In genomic region chr6:133609404-133610270, GRCh38 we compare ENCODE assay signal across 15 cellular contexts.
DNase-seq lines count a peak whose midpoint lies in the region; ATAC-seq, FAIRE-seq and TF ChIP-seq lines count a peak whose summit lies in the region.
"Had no signal": no experiment of that assay in that cellular context is flagged by ENCODE, and none has a peak within 500 bp of the region (broad histone marks: within the 10 kb centered on the region; RNA-seq: fewer than 3 reads in every experiment).

No MANE protein-coding gene starts in this region.

- H3K9me3 ChIP-seq in pancreas, result no peaks in the 10 kb centered on the region
- H3K9me3 ChIP-seq: testis had no signal

- no peak for FAIRE-seq in pancreas (lab: Jason Lieb, UNC)
- FAIRE-seq: GM18507 had no signal

- H3K27ac ChIP-seq in brain microvascular endothelial cell (peak overlapping the region; percentile 97), pancreas (no peak overlapping the region)
- H3K27ac ChIP-seq: testis had no signal

- DNase-seq in BJ (ENCODE audit: low read depth) (peak; percentile 80), LoVo (ENCODE audit: low spot score) (peak; percentile 22), brain microvascular endothelial cell (peak; percentile 100), kidney epithelial cell (ENCODE audit: low read depth) (peak; percentile 99), pancreas (no peak)
- DNase-seq in stimulated activated naive CD4-positive, alpha-beta T cell treated with Interleukin-2 at 50 U/mL for 16 hours (lab: John Stamatoyannopoulos, UW), result no peak
- DNase-seq: activated CD4-positive, alpha-beta T cell treated with anti-CD3 and anti-CD28 coated beads, Interleukin-2, amount 50 U/mL, for 48 hours; activated naive CD8-positive, alpha-beta T cell treated with anti-CD3 and anti-CD28 coated beads, Interleukin-2, amount 10 ng/mL, durations not matched to agents 7 days and 5 days; glutamatergic neuron; NCI-H2029 treated with DMSO at 0.1 percent for 48 hours; stimulated activated CD4-positive, alpha-beta T cell treated with anti-CD3 and anti-CD28 coated beads, Interleukin-2, amount 100 ng/mL, for 48 hours; testis had no signal

- CTCF ChIA-PET in BJ (lab: Yijun Ruan, JAX), result interaction anchor here (0.7 kb wide), 1 partner anchor 67 kb away, joined by 3 read pairs; no protein-coding TSS in a partner anchor

- no peaks in the 10 kb centered on the region for H3K27me3 ChIP-seq in BJ (ENCODE audit: control insufficient read depth, insufficient read depth, low read length)
- no peaks in the 10 kb centered on the region for H3K27me3 ChIP-seq in brain microvascular endothelial cell (replicated peaks)
- H3K27me3 ChIP-seq in kidney epithelial cell (ENCODE audit: control insufficient read depth, insufficient read depth, low read length), result no peaks in the 10 kb centered on the region
- no peaks in the 10 kb centered on the region for H3K27me3 ChIP-seq in pancreas
- H3K27me3 ChIP-seq: testis had no signal

- H3K36me3 ChIP-seq in BJ (ENCODE audit: control insufficient read depth, insufficient read depth, low read length), result no peaks in the 10 kb centered on the region
- H3K36me3 ChIP-seq in brain microvascular endothelial cell (replicated peaks), result no peaks in the 10 kb centered on the region
- no peaks in the 10 kb centered on the region for H3K36me3 ChIP-seq in kidney epithelial cell (ENCODE audit: control insufficient read depth, insufficient read depth, low read length)
- no peaks in the 10 kb centered on the region for H3K36me3 ChIP-seq in pancreas

- H3K4me3 ChIP-seq in BJ (ENCODE audit: low read depth, low read length) (no peak overlapping the region), brain microvascular endothelial cell (ENCODE audit: low read depth, low read length) (no peak overlapping the region), kidney epithelial cell (ENCODE audit: low read depth, low read length) (no peak overlapping the region), pancreas (no peak overlapping the region)
- H3K4me3 ChIP-seq: testis had no signal

- TF ChIP-seq CTCF in BJ (IDR thresholded peaks at IDR 0.05; ENCODE audit: insufficient read depth, low read depth, low read length) (no peak), brain microvascular endothelial cell (IDR thresholded peaks at IDR 0.05; ENCODE audit: low read depth, low read length, missing control alignments) (no peak), kidney epithelial cell (IDR thresholded peaks at IDR 0.05; ENCODE audit: insufficient read depth, low read length, poor library complexity, severe bottlenecking) (no peak), pancreas (IDR thresholded peaks at IDR 0.05) (no peak)

- ATAC-seq in pancreas (no peak), HG03039 (IDR thresholded peaks at IDR 0.05; ENCODE audit: unreplicated experiment) (no peak), GM21360 (IDR thresholded peaks at IDR 0.05; ENCODE audit: unreplicated experiment) (no peak)

- intact Hi-C loops in pancreas (cut with DNase I), result no loop called here

- in situ Hi-C loops in brain microvascular endothelial cell (cut with HindIII; ENCODE audit: low pct_ligation_motif_present, low sequenced_read_pairs), result no loop called here

- no peaks in the 10 kb centered on the region for H3K4me1 ChIP-seq in pancreas
- H3K4me1 ChIP-seq: testis had no signal

- 50 to 58% methylated on average over 2 of the region's 2 CpGs for WGBS in pancreas, 2 donors

- POLR2A ChIA-PET in BJ (lab: Charles Lee), result no interaction called here

Comparison
In these comparisons a context has a peak if more than half of its experiments do, and no peak if none do; other contexts are left out.
1. DNase-seq: peak in BJ (single experiment), LoVo (single experiment), brain microvascular endothelial cell (single experiment) and kidney epithelial cell (single experiment); none in stimulated activated naive CD4-positive, alpha-beta T cell treated with Interleukin-2 at 50 U/mL for 16 hours (single experiment) and pancreas (0 of 6).